Comparison of ENCODE assay signal across 11 cellular contexts in the genomic region with DNA sequence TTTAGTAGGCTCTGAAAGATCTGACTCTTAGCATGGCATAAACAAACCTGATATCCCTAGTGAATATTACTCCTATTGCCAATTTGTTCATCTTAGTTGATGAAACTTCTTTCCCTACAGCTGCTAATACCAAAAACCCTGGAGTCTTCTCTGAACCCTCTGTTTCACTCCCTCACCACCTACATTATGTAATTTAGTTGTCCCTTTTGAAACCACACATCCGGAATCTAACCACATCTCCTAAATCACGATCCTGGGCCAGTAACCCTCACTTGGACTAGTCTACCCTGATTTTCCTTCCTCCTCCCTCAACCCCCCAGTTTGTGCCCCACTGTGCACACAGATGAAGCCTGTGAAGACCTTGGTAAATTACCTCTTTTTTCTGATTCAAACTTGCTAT. TPM values are rescaled to one million over a fixed set of nuclear protein-coding genes. Genes with fewer than 3 reads are reported as not detected.
DNase-seq lines count a peak whose midpoint lies in the region; ATAC-seq, FAIRE-seq and TF ChIP-seq lines count a peak whose summit lies in the region.
"Had no signal": no experiment of that assay in that cellular context is flagged by ENCODE, and none has a peak within 500 bp of the region (broad histone marks: within the 10 kb centered on the region; RNA-seq: fewer than 3 reads in every experiment).

No MANE protein-coding gene starts in this region.

- no peaks in the 10 kb centered on the region for H3K9me2 ChIP-seq in OCI-LY7 (ENCODE audit: insufficient read depth, low read length)

- H3K9ac ChIP-seq in endothelial cell of umbilical vein (replicated peaks; ENCODE audit: extremely low read depth, insufficient read depth, low read length) (no peak overlapping the region), parathyroid adenoma (no peak overlapping the region)

- H3K9me3 ChIP-seq in OCI-LY7 (ENCODE audit: low read length) (peaks cover 7% of the 10 kb centered on the region; the same call in 1 of the 2 replicates), endothelial cell of umbilical vein (replicated peaks; ENCODE audit: control insufficient read depth, insufficient read depth, low read length) (peaks cover 14% of the 10 kb centered on the region), parathyroid adenoma (ENCODE audit: control insufficient read depth, low read length) (no peaks in the 10 kb centered on the region)

- dilution Hi-C loops in endothelial cell of umbilical vein (cut with MboI; ENCODE audit: extremely low pct_ligation_motif_present, low sequenced_read_pairs): no loop called here

- TF ChIP-seq CTCF in GM06990 (IDR thresholded peaks at IDR 0.05; ENCODE audit: insufficient read depth, low read length, poor library complexity, severe bottlenecking) (no peak), OCI-LY7 (conservative IDR thresholded peaks at IDR 0.05; ENCODE audit: low read length) (no peak), endothelial cell of umbilical vein (IDR thresholded peaks at IDR 0.05; ENCODE audit: extremely low read depth in 1 of 2, insufficient read depth in 1 of 2, low read depth in 1 of 2, low read length in 2 of 2) (no peak), parathyroid adenoma (IDR thresholded peaks at IDR 0.05) (no peak)

- H2AFZ ChIP-seq in OCI-LY7 (ENCODE audit: low read length): no peak overlapping the region
- no peak overlapping the region for H2AFZ ChIP-seq in endothelial cell of umbilical vein (ENCODE audit: low read depth, low read length)
- H2AFZ ChIP-seq in parathyroid adenoma: no peak overlapping the region

- intact Hi-C loops in OCI-LY7 (cut with micrococcal nuclease; ENCODE audit: unreplicated experiment) (no loop called here), endothelial cell of umbilical vein (cut with micrococcal nuclease) (loop anchor here (10.0 kb wide), 1 partner anchor 208 kb away; a partner anchor contains a TSS)

- no peak overlapping the region for H3K27ac ChIP-seq in OCI-LY7 (ENCODE audit: low read depth, low read length, poor library complexity, severe bottlenecking)
- no peak overlapping the region for H3K27ac ChIP-seq in endothelial cell of umbilical vein (ENCODE audit: insufficient read depth, low read depth, low read length)
- H3K27ac ChIP-seq in parathyroid adenoma: no peak overlapping the region

- H3K36me3 ChIP-seq in GM06990 (ENCODE audit: control insufficient read depth, insufficient read depth, low read length) (peaks cover 8% of the 10 kb centered on the region), OCI-LY7 (ENCODE audit: insufficient read depth, low read length) (peaks cover 30% of the 10 kb centered on the region), endothelial cell of umbilical vein (ENCODE audit: control insufficient read depth in 2 of 2, extremely low read depth in 1 of 2, insufficient read depth in 2 of 2, low read length in 2 of 2) (peaks cover 0 to 15% of the 10 kb centered on the region in 2 experiments), parathyroid adenoma (ENCODE audit: control insufficient read depth, insufficient read depth, low read length) (no peaks in the 10 kb centered on the region)

- H4K20me1 ChIP-seq in OCI-LY7 (ENCODE audit: insufficient read depth, low read length): no peaks in the 10 kb centered on the region
- peaks cover 2% of the 10 kb centered on the region for H4K20me1 ChIP-seq in endothelial cell of umbilical vein (replicated peaks; ENCODE audit: control insufficient read depth, extremely low read depth, insufficient read depth, low read length)

- no peak for FAIRE-seq in endothelial cell of umbilical vein (lab: Jason Lieb, UNC)

- TF ChIP-seq POLR2A in endothelial cell of umbilical vein (IDR thresholded peaks at IDR 0.05; ENCODE audit: low read depth, low read length): no peak

- H3K4me1 ChIP-seq in OCI-LY7 (ENCODE audit: insufficient read depth, low read length, poor library complexity, severe bottlenecking) (peaks cover 12% of the 10 kb centered on the region), endothelial cell of umbilical vein (ENCODE audit: control insufficient read depth, extremely low read depth, insufficient read depth, low read length) (peaks cover 5% of the 10 kb centered on the region), parathyroid adenoma (peaks cover 6% of the 10 kb centered on the region)

- no peak for DNase-seq in GM06990 (ENCODE audit: extremely low read depth, insufficient read length)
- no peak for DNase-seq in OCI-LY7 (ENCODE audit: low spot score)
- DNase-seq in endothelial cell of umbilical vein (ENCODE audit: low read depth, low spot score): no peak
- DNase-seq in NCI-H82 (lab: John Stamatoyannopoulos, UW): no peak
- no peak for DNase-seq in hippocampal formation (lab: John Stamatoyannopoulos, UW)
- no peak for DNase-seq in NCI-H187 treated with DMSO at 0.1 percent for 48 hours (lab: John Stamatoyannopoulos, UW)
- DNase-seq: dermis blood vessel endothelial cell; RPMI8226; stimulated activated CD4-positive, alpha-beta T cell treated with anti-CD3 and anti-CD28 coated beads, Interleukin-4, amount 100 ng/mL, for 24 hours had no signal

- peak overlapping the region; percentile 79 for H3K4me3 ChIP-seq in GM06990 (replicated peaks; ENCODE audit: low read depth, low read length)
- H3K4me3 ChIP-seq in OCI-LY7 (ENCODE audit: low read depth, low read length, poor library complexity, severe bottlenecking): peak overlapping the region; percentile 99
- peak overlapping the region in 1 of 3 experiments; percentile 53 for H3K4me3 ChIP-seq in endothelial cell of umbilical vein (replicated peaks in 1 of 3; ENCODE audit: insufficient read depth in 1 of 3, low read depth in 1 of 3, low read length in 3 of 3)
- peak overlapping the region; percentile 87 for H3K4me3 ChIP-seq in parathyroid adenoma (ENCODE audit: low read depth, low read length)

- ATAC-seq in esophagus mucosa: no peak

- CTCF ChIA-PET in OCI-LY7 (lab: Charles Lee; ENCODE audit: unreplicated experiment) (no interaction called here), endothelial cell of umbilical vein (lab: Charles Lee) (no interaction called here)

- H3K27me3 ChIP-seq in GM06990 (replicated peaks; ENCODE audit: control insufficient read depth, insufficient read depth, low read length) (no peaks in the 10 kb centered on the region), endothelial cell of umbilical vein (ENCODE audit: control insufficient read depth in 2 of 2, insufficient read depth in 2 of 2, low read length in 2 of 2) (no peaks in the 10 kb centered on the region), parathyroid adenoma (ENCODE audit: control insufficient read depth, insufficient read depth, low read length) (no peaks in the 10 kb centered on the region)

- BruUV-seq in OCI-LY7 (replicated peaks; lab: Mats Ljungman, UMichigan) (no TSS peak), endothelial cell of umbilical vein (replicated peaks; lab: Mats Ljungman, UMichigan) (no TSS peak)

- H3K9me1 ChIP-seq in endothelial cell of umbilical vein (replicated peaks; ENCODE audit: control insufficient read depth, extremely low read depth, insufficient read depth, low read length): no peaks in the 10 kb centered on the region

- POLR2A ChIA-PET in OCI-LY7 (lab: Charles Lee): no interaction called here
- POLR2A ChIA-PET in endothelial cell of umbilical vein (lab: Charles Lee): no interaction called here

- H3K79me2 ChIP-seq in OCI-LY7 (ENCODE audit: insufficient read depth, low read depth, low read length): peaks cover 16% of the 10 kb centered on the region; the same call in 1 of the 2 replicates
- no peaks in the 10 kb centered on the region for H3K79me2 ChIP-seq in endothelial cell of umbilical vein (ENCODE audit: control insufficient read depth, insufficient read depth, low read length)
- no peaks in the 10 kb centered on the region for H3K79me2 ChIP-seq in parathyroid adenoma

- H3K4me2 ChIP-seq in OCI-LY7 (ENCODE audit: low read length) (peak overlapping the region; percentile 88), endothelial cell of umbilical vein (ENCODE audit: insufficient read depth, low read length) (peak overlapping the region; percentile 62), parathyroid adenoma (ENCODE audit: low read length) (peak overlapping the region; percentile 68)

RNA-seq across cellular contexts. Expression of a gene that starts 1.2 kb away (rescaled TPM):
- total RNA-seq in OCI-LY7 (2014; rRNA removed; shearing (Covaris generic)): 4.6 and 5.7 TPM in 2 replicates
- total RNA-seq in OCI-LY7 (2022): 9.0 and 13.6 TPM in 2 replicates
- total RNA-seq in endothelial cell of umbilical vein: 3.7 and 4.0 TPM in 2 replicates
- polyA plus RNA-seq in endothelial cell of umbilical vein: 1.5 and 1.9 TPM in 2 replicates
- polyA plus RNA-seq in endothelial cell of umbilical vein (2011; cell fraction: cytosol; rRNA removed): 2.4 and 3.0 TPM in 2 replicates
- polyA plus RNA-seq in endothelial cell of umbilical vein (2011; cell fraction: nucleus; rRNA removed): 4.7 and 5.7 TPM in 2 replicates
- polyA plus RNA-seq in endothelial cell of umbilical vein (2012): 3.1 and 3.4 TPM in 2 replicates
- polyA minus RNA-seq in endothelial cell of umbilical vein: 3.8 and 4.5 TPM in 2 replicates
- not detected for polyA minus RNA-seq in endothelial cell of umbilical vein (2011; cell fraction: cytosol; rRNA and poly(A)+ RNA removed)
- 5.1 and 5.5 TPM in 2 replicates for polyA minus RNA-seq in endothelial cell of umbilical vein (2011; cell fraction: nucleus; rRNA and poly(A)+ RNA removed)
- 2.6 TPM for total RNA-seq in esophagus mucosa

RNA-seq across cellular contexts. Expression of a gene that starts 11.1 kb away (rescaled TPM):
- 0.57 and 2.1 TPM in 2 replicates for total RNA-seq in OCI-LY7 (2014; rRNA removed; shearing (Covaris generic))
- total RNA-seq in OCI-LY7 (2022): 1.5 and 1.7 TPM in 2 replicates
- 3.5 and 5.4 TPM in 2 replicates for total RNA-seq in endothelial cell of umbilical vein
- polyA plus RNA-seq in endothelial cell of umbilical vein: 0.97 and 1.7 TPM in 2 replicates
- polyA plus RNA-seq in endothelial cell of umbilical vein (2011; cell fraction: cytosol; rRNA removed): 1.2 and 1.4 TPM in 2 replicates
- 6.9 and 8.7 TPM in 2 replicates for polyA plus RNA-seq in endothelial cell of umbilical vein (2011; cell fraction: nucleus; rRNA removed)
- 1.7 and 4.1 TPM in 2 replicates for polyA plus RNA-seq in endothelial cell of umbilical vein (2012)
- 2.2 and 3.3 TPM in 2 replicates for polyA minus RNA-seq in endothelial cell of umbilical vein
- polyA minus RNA-seq in endothelial cell of umbilical vein (2011; cell fraction: cytosol; rRNA and poly(A)+ RNA removed): not detected
- 4.6 and 8.5 TPM in 2 replicates for polyA minus RNA-seq in endothelial cell of umbilical vein (2011; cell fraction: nucleus; rRNA and poly(A)+ RNA removed)
- total RNA-seq in esophagus mucosa: 0.76 TPM

RNA-seq across cellular contexts. Expression of a gene that starts 28.0 kb away (rescaled TPM):
- not detected in 2 replicates for total RNA-seq in OCI-LY7 (2014; rRNA removed; shearing (Covaris generic))
- total RNA-seq in OCI-LY7 (2022) (not detected in 2 replicates), endothelial cell of umbilical vein (0.37 and 0.64 TPM in 2 replicates), esophagus mucosa (0.48 TPM)
- 0.08 TPM in 1 of 2 replicates, not detected in the other for polyA plus RNA-seq in endothelial cell of umbilical vein
- 0.07 TPM in 1 of 2 replicates, not detected in the other for polyA plus RNA-seq in endothelial cell of umbilical vein (2011; cell fraction: cytosol; rRNA removed)
- 0.43 and 0.74 TPM in 2 replicates for polyA plus RNA-seq in endothelial cell of umbilical vein (2011; cell fraction: nucleus; rRNA removed)
- polyA plus RNA-seq in endothelial cell of umbilical vein (2012): 0.23 and 0.40 TPM in 2 replicates
- 0.32 and 0.51 TPM in 2 replicates for polyA minus RNA-seq in endothelial cell of umbilical vein
- not detected for polyA minus RNA-seq in endothelial cell of umbilical vein (2011; cell fraction: cytosol; rRNA and poly(A)+ RNA removed)
- 0.53 TPM in 1 of 2 replicates, not detected in the other for polyA minus RNA-seq in endothelial cell of umbilical vein (2011; cell fraction: nucleus; rRNA and poly(A)+ RNA removed)

RNA-seq across cellular contexts. Expression of a gene that starts 29.9 kb away (rescaled TPM):
- total RNA-seq in OCI-LY7 (2014; rRNA removed; shearing (Covaris generic)): 21.4 and 28.6 TPM in 2 replicates
- 20.6 and 24.0 TPM in 2 replicates for total RNA-seq in OCI-LY7 (2022)
- total RNA-seq in endothelial cell of umbilical vein: 10.6 and 17.8 TPM in 2 replicates
- 2.1 and 3.1 TPM in 2 replicates for polyA plus RNA-seq in endothelial cell of umbilical vein
- 1.7 and 2.3 TPM in 2 replicates for polyA plus RNA-seq in endothelial cell of umbilical vein (2011; cell fraction: cytosol; rRNA removed)
- polyA plus RNA-seq in endothelial cell of umbilical vein (2011; cell fraction: nucleus; rRNA removed): 11.6 and 14.7 TPM in 2 replicates
- 4.1 and 5.1 TPM in 2 replicates for polyA plus RNA-seq in endothelial cell of umbilical vein (2012)
- polyA minus RNA-seq in endothelial cell of umbilical vein: 10.6 and 11.3 TPM in 2 replicates
- 3.4 TPM for polyA minus RNA-seq in endothelial cell of umbilical vein (2011; cell fraction: cytosol; rRNA and poly(A)+ RNA removed)
- polyA minus RNA-seq in endothelial cell of umbilical vein (2011; cell fraction: nucleus; rRNA and poly(A)+ RNA removed): 12.2 TPM in 2 replicates
- total RNA-seq in esophagus mucosa: 5.7 TPM

RNA-seq across cellular contexts. Expression of a gene that starts 56.3 kb away (rescaled TPM):
- total RNA-seq in OCI-LY7 (2014; rRNA removed; shearing (Covaris generic)): 1.3 and 2.1 TPM in 2 replicates
- 3.2 and 4.3 TPM in 2 replicates for total RNA-seq in OCI-LY7 (2022)
- 7.8 and 10.8 TPM in 2 replicates for total RNA-seq in endothelial cell of umbilical vein
- polyA plus RNA-seq in endothelial cell of umbilical vein: 4.6 TPM in 2 replicates
- 1.8 and 3.5 TPM in 2 replicates for polyA plus RNA-seq in endothelial cell of umbilical vein (2011; cell fraction: cytosol; rRNA removed)
- 11.3 and 17.8 TPM in 2 replicates for polyA plus RNA-seq in endothelial cell of umbilical vein (2011; cell fraction: nucleus; rRNA removed)
- 2.9 and 3.1 TPM in 2 replicates for polyA plus RNA-seq in endothelial cell of umbilical vein (2012)
- polyA minus RNA-seq in endothelial cell of umbilical vein: 6.0 and 8.7 TPM in 2 replicates
- 3.5 TPM for polyA minus RNA-seq in endothelial cell of umbilical vein (2011; cell fraction: cytosol; rRNA and poly(A)+ RNA removed)
- polyA minus RNA-seq in endothelial cell of umbilical vein (2011; cell fraction: nucleus; rRNA and poly(A)+ RNA removed): 18.3 and 21.3 TPM in 2 replicates
- total RNA-seq in esophagus mucosa: 5.4 TPM
